In genomic region chr19:42176990-42177685, GRCh38 we compare ENCODE assay signal across 8 cellular contexts. TPM values are rescaled to one million over a fixed set of nuclear protein-coding genes. Genes with fewer than 3 reads are reported as not detected.
DNase-seq lines count a peak whose midpoint lies in the region; ATAC-seq and TF ChIP-seq lines count a peak whose summit lies in the region.

No MANE protein-coding gene starts in this region.

- DNase-seq in D341Med (ENCODE audit: low spot score) (peak; percentile 91), HS-27A (ENCODE audit: low read depth) (peak; percentile 53), NOMO-1 (lab: John Stamatoyannopoulos, UW; ENCODE audit: unreplicated experiment in 2 of 2) (peak; percentile 64 to 70), activated T-cell treated with anti-CD3 and anti-CD28 coated beads for 1 hour (ENCODE audit: low read depth) (peak; percentile 65), erythroblast (lab: John Stamatoyannopoulos, UW) (peak; percentile 76 to 77), mucosa of gallbladder (ENCODE audit: low spot score) (peak; percentile 66)
- peak; percentile 69 to 71 for DNase-seq in stimulated activated CD8-positive, alpha-beta memory T cell treated with anti-CD3 and anti-CD28 coated beads, Interleukin-2, amount 100 ng/mL, for 48 hours (ENCODE audit: low read depth in 2 of 2)

- no peak for ATAC-seq in GM18907 (IDR thresholded peaks at IDR 0.05; ENCODE audit: unreplicated experiment)

- TF ChIP-seq POLR2A in erythroblast (IDR thresholded peaks at IDR 0.05; ENCODE audit: low read length) = no peak

RNA-seq across cellular contexts. Expression of gene DEDD2, which starts 40.3 kb away (rescaled TPM):
- total RNA-seq in mucosa of gallbladder = 35.0 TPM

RNA-seq across cellular contexts. Expression of gene ZNF526, which starts 43.0 kb away (rescaled TPM):
- 12.1 TPM for total RNA-seq in mucosa of gallbladder

RNA-seq across cellular contexts. Expression of gene POU2F2, which starts 44.9 kb away (rescaled TPM):
- total RNA-seq in mucosa of gallbladder = 4.3 TPM
